Comparison of ENCODE assay signal across 8 cellular contexts in genomic region chr1:151612506-151613274, GRCh38. TPM values are rescaled to one million over a fixed set of nuclear protein-coding genes. Genes with fewer than 3 reads are reported as not detected.
A peak's percentile ranks its signal among the peaks of the same experiment; 100 is the strongest.
DNase-seq lines count a peak whose midpoint lies in the region; ATAC-seq and TF ChIP-seq lines count a peak whose summit lies in the region.

No MANE protein-coding gene starts in this region.

- TF ChIP-seq POLR2A in right lobe of liver (IDR thresholded peaks at IDR 0.05): no peak

- peak overlapping the region; percentile 96 for H3K4me3 Mint-ChIP-seq in stimulated activated effector memory CD8-positive, alpha-beta T cell treated with anti-CD3 and anti-CD28 coated beads, Interleukin-12 subunit alpha, Interleukin-12 subunit beta, amount 100 ng/mL, for 72 hours

- H3K36me3 Mint-ChIP-seq in stimulated activated effector memory CD8-positive, alpha-beta T cell treated with anti-CD3 and anti-CD28 coated beads, Interleukin-12 subunit alpha, Interleukin-12 subunit beta, amount 100 ng/mL, for 72 hours: peaks cover 6% of the 10 kb centered on the region

- 9% methylated on average over 29 of the region's 44 CpGs for WGBS in right lobe of liver (ENCODE audit: insufficient coverage, low coverage, low lambda C conversion rate, missing lambda C conversion rate)

- intact Hi-C loops in right lobe of liver (cut with DNase I): no loop called here

- H3K36me3 ChIP-seq in right lobe of liver: no peaks in the 10 kb centered on the region

- peak overlapping the region; percentile 77 to 91 (median 79) for H3K27ac ChIP-seq in right lobe of liver

- DNase-seq in NCI-H1417 (lab: John Stamatoyannopoulos, UW) (peak in 2 of 3 experiments; percentile 54 to 57), NCI-H1417 treated with DMSO at 0.1 percent for 48 hours (lab: John Stamatoyannopoulos, UW) (no peak), SW480 (ENCODE audit: low spot score) (peak; percentile 13), choroid plexus epithelial cell (ENCODE audit: low read depth) (peak; percentile 34), right lobe of liver (peak in 2 of 3 donors; percentile 50 to 62), cortex of kidney (lab: John Stamatoyannopoulos, UW) (no peak)
- peak; percentile 16 to 62 for DNase-seq in stimulated activated effector memory CD8-positive, alpha-beta T cell treated with anti-CD3 and anti-CD28 coated beads, Interleukin-12 subunit alpha, Interleukin-12 subunit beta, amount 100 ng/mL, for 72 hours (ENCODE audit: low spot score in 2 of 2)

- no peaks in the 10 kb centered on the region for H3K27me3 ChIP-seq in right lobe of liver

- H3K4me1 ChIP-seq in right lobe of liver: peaks cover 0 to 14% (median 6%) of the 10 kb centered on the region in 4 donors

- peaks cover 37% of the 10 kb centered on the region for H3K4me1 Mint-ChIP-seq in stimulated activated effector memory CD8-positive, alpha-beta T cell treated with anti-CD3 and anti-CD28 coated beads, Interleukin-12 subunit alpha, Interleukin-12 subunit beta, amount 100 ng/mL, for 72 hours

- TF ChIP-seq CTCF in choroid plexus epithelial cell (conservative IDR thresholded peaks at IDR 0.05; ENCODE audit: low read depth, low read length): no peak
- no peak for TF ChIP-seq CTCF in right lobe of liver (IDR thresholded peaks at IDR 0.05)

- no peaks in the 10 kb centered on the region for H3K9me3 ChIP-seq in right lobe of liver

- H3K27ac Mint-ChIP-seq in stimulated activated effector memory CD8-positive, alpha-beta T cell treated with anti-CD3 and anti-CD28 coated beads, Interleukin-12 subunit alpha, Interleukin-12 subunit beta, amount 100 ng/mL, for 72 hours: peak overlapping the region; percentile 96

- peak; percentile 38 for ATAC-seq in HG03045 (IDR thresholded peaks at IDR 0.05; ENCODE audit: unreplicated experiment)
- ATAC-seq in right lobe of liver: peak; percentile 2 to 25 (median 12)
- peak; percentile 2 for ATAC-seq in stimulated activated effector memory CD8-positive, alpha-beta T cell treated with anti-CD3 and anti-CD28 coated beads, Interleukin-12 subunit alpha, Interleukin-12 subunit beta, amount 100 ng/mL, for 72 hours

- H3K4me3 ChIP-seq in choroid plexus epithelial cell (ENCODE audit: low read depth, low read length) (peak overlapping the region; percentile 70), right lobe of liver (peak overlapping the region; percentile 94 to 99 (median 97))

- H3K9me3 Mint-ChIP-seq in stimulated activated effector memory CD8-positive, alpha-beta T cell treated with anti-CD3 and anti-CD28 coated beads, Interleukin-12 subunit alpha, Interleukin-12 subunit beta, amount 100 ng/mL, for 72 hours: no peaks in the 10 kb centered on the region

RNA-seq across cellular contexts. Expression of gene SNX27, which starts 0.8 kb away (rescaled TPM):
- 10 to 100 TPM; 14.9 to 21.4 (median 16.9) TPM for total RNA-seq in right lobe of liver

Comparison
In these comparisons a context has a peak if more than half of its experiments do, and no peak if none do; other contexts are left out.
1. DNase-seq: peak in NCI-H1417 (2 of 3), SW480 (single experiment), choroid plexus epithelial cell (single experiment), right lobe of liver (2 of 3) and stimulated activated effector memory CD8-positive, alpha-beta T cell treated with anti-CD3 and anti-CD28 coated beads, Interleukin-12 subunit alpha, Interleukin-12 subunit beta, amount 100 ng/mL, for 72 hours (2 of 2); none in NCI-H1417 treated with DMSO at 0.1 percent for 48 hours (single experiment) and cortex of kidney (single experiment).
2. Peak in every context shown above with its lines, with median percentiles within 50 percentile points of each other: ATAC-seq.